In the genomic region with DNA sequence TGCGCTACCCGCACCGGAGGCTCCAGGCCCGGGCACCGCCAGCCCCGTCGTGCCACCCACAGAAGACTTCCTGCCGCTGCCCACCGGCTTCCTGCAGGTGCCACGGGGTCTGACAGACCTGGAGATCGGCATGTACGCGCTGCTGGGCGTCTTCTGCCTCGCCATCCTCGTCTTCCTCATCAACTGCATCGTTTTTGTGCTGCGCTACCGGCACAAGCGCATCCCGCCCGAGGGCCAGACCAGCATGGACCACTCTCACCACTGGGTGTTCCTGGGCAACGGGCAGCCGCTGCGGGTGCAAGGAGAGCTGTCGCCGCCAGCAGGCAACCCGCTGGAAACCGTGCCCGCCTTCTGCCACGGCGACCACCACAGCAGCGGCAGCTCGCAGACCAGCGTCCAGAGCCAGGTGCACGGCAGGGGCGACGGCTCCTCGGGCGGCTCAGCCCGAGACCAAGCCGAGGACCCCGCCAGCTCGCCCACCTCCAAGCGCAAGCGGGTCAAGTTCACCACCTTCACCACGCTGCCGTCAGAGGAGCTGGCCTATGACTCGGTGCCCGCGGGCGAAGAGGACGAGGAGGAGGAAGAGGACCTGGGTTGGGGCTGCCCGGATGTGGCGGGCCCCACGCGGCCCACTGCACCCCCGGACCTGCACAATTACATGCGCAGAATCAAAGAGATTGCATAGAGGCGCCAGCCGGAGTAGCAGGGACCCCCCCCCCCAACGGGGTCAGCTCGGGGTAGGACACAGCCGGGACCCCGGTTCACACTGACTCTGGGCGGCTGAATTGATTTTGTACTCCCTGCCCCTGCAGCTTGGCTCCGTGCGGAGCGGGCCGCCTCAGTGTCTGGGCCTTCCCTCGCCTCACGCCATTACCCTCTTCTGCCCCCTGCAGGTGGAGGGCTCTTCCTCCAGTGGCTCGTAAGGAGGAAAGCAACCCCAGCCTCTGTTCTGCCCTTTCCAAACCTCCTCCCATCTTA, we compare ENCODE assay signal across 8 cellular contexts.
DNase-seq lines count a peak whose midpoint lies in the region; ATAC-seq and TF ChIP-seq lines count a peak whose summit lies in the region.

No MANE protein-coding gene starts in this region.

- H3K27ac ChIP-seq in caudate nucleus (ENCODE audit: low read depth, low read length), result no peak overlapping the region

- ATAC-seq in GM19023 (IDR thresholded peaks at IDR 0.05; ENCODE audit: unreplicated experiment) (peak; percentile 64), HG02798 (IDR thresholded peaks at IDR 0.05; ENCODE audit: poor library complexity, unreplicated experiment) (no peak)
- ATAC-seq in activated CD4-positive, CD25-positive, alpha-beta regulatory T cell treated with anti-CD3 and anti-CD28 coated beads, Interleukin-2, amount 50 U/mL, for 24 hours, result peak; percentile 91 to 92

- no peak overlapping the region; the same call in 1 of the 2 replicates for H3K4me3 ChIP-seq in AG04449 (ENCODE audit: low read depth, low read length)

- POLR2A ChIA-PET in AG04449 (lab: Yijun Ruan, JAX), result no interaction called here

- CTCF ChIA-PET in AG04449 (lab: Yijun Ruan, JAX), result interaction anchor here (0.5 to 6.1 kb wide), 14 partner anchors 9 to 482 kb away, joined by 3 to 26 read pairs (median 4); a partner anchor contains a TSS

- peak; percentile 2 for DNase-seq in AG04449 (ENCODE audit: low read depth, low spot score)
- peak; percentile 61 for DNase-seq in NCI-H1092 treated with DMSO at 0.1 percent for 48 hours (lab: John Stamatoyannopoulos, UW)
- DNase-seq in caudate nucleus (lab: John Stamatoyannopoulos, UW), result peak in 51 of 61 donors; percentile 11 to 76 (median 42)
- DNase-seq in left kidney (ENCODE audit: low read depth, low spot score), result peak; percentile 95
- DNase-seq in stimulated activated CD4-positive, alpha-beta T cell treated with anti-CD3 and anti-CD28 coated beads, Interleukin-1b, Interleukin-23, amount 100 ng/mL, for 48 hours, result peak; percentile 79

- TF ChIP-seq CTCF in AG04449 (IDR thresholded peaks at IDR 0.05; ENCODE audit: insufficient read depth, low read length, missing control alignments), result peak; percentile 97

Comparison
In these comparisons a context has a peak if more than half of its experiments do, and no peak if none do; other contexts are left out.
1. DNase-seq: peak in every context shown above with its lines; median percentile 95 in left kidney; 79 in stimulated activated CD4-positive, alpha-beta T cell treated with anti-CD3 and anti-CD28 coated beads, Interleukin-1b, Interleukin-23, amount 100 ng/mL, for 48 hours; 61 in NCI-H1092 treated with DMSO at 0.1 percent for 48 hours; 42 in caudate nucleus; 2 in AG04449.